Comparison of ENCODE assay signal across 8 cellular contexts in genomic region chr19:17538684-17539287, GRCh38. TPM values are rescaled to one million over a fixed set of nuclear protein-coding genes. Genes with fewer than 3 reads are reported as not detected.
A peak's percentile ranks its signal among the peaks of the same experiment; 100 is the strongest.
DNase-seq lines count a peak whose midpoint lies in the region; TF ChIP-seq lines count a peak whose summit lies in the region.

No MANE protein-coding gene starts in this region.

- no peak overlapping the region for H3K27ac ChIP-seq in SK-N-MC

- DNase-seq in NOMO-1 (lab: John Stamatoyannopoulos, UW; ENCODE audit: unreplicated experiment in 2 of 2) (peak; percentile 14 to 24), NOMO-1 treated with DMSO at 0.1 percent for 48 hours (lab: John Stamatoyannopoulos, UW; ENCODE audit: unreplicated experiment) (no peak), SK-N-MC (ENCODE audit: low read depth, low spot score) (no peak), fibroblast of villous mesenchyme (ENCODE audit: low read depth) (no peak), skeletal muscle cell (ENCODE audit: low read depth) (no peak), foreskin melanocyte (no peak), NCI-H446 (lab: John Stamatoyannopoulos, UW) (no peak)
- no peak for DNase-seq in stimulated activated naive CD4-positive, alpha-beta T cell treated with Interleukin-2 at 50 U/mL for 16 hours (lab: John Stamatoyannopoulos, UW)

- H3K36me3 ChIP-seq in SK-N-MC (ENCODE audit: insufficient read depth, low read length) = no peaks in the 10 kb centered on the region

- TF ChIP-seq CTCF in fibroblast of villous mesenchyme (IDR thresholded peaks at IDR 0.05; ENCODE audit: insufficient read depth, low read depth, low read length) = no peak

- no peak overlapping the region for H3K9ac ChIP-seq in SK-N-MC (ENCODE audit: insufficient read length)

- H3K9me3 ChIP-seq in SK-N-MC (ENCODE audit: low read depth, low read length) = no peaks in the 10 kb centered on the region

- H3K4me3 ChIP-seq in SK-N-MC (peak overlapping the region; percentile 77), fibroblast of villous mesenchyme (ENCODE audit: low read depth, low read length) (peak overlapping the region; percentile 62), skeletal muscle cell (ENCODE audit: low read depth, low read length) (peak overlapping the region; percentile 56)

RNA-seq across cellular contexts. Expression of gene COLGALT1, which starts 16.7 kb away (rescaled TPM):
- 103 and 119 TPM in 2 replicates for total RNA-seq in fibroblast of villous mesenchyme

RNA-seq across cellular contexts. Expression of gene PGLS, which starts 27.3 kb away (rescaled TPM):
- 41.5 and 75.4 TPM in 2 replicates for total RNA-seq in fibroblast of villous mesenchyme

Comparison
In these comparisons a context has a peak if more than half of its experiments do, and no peak if none do; other contexts are left out.
1. DNase-seq: peak in NOMO-1 (2 of 2); none in NOMO-1 treated with DMSO at 0.1 percent for 48 hours (single experiment), SK-N-MC (single experiment), fibroblast of villous mesenchyme (single experiment), skeletal muscle cell (single experiment), stimulated activated naive CD4-positive, alpha-beta T cell treated with Interleukin-2 at 50 U/mL for 16 hours (single experiment), foreskin melanocyte (single experiment) and NCI-H446 (0 of 2).
2. Peak in every context shown above with its lines, with median percentiles within 50 percentile points of each other: H3K4me3 ChIP-seq.